23 cellular contexts compared by ENCODE assay signal in genomic region chr12:91155990-91156389, GRCh38. TPM values are rescaled to one million over a fixed set of nuclear protein-coding genes. Genes with fewer than 3 reads are reported as not detected.
"Had no signal": no experiment of that assay in that cellular context is flagged by ENCODE, and none has a peak within 500 bp of the region (broad histone marks: within the 10 kb centered on the region; RNA-seq: fewer than 3 reads in every experiment).

No MANE protein-coding gene starts in this region.

- H3K27me3 ChIP-seq: ascending aorta, esophagus squamous epithelium, foreskin keratinocyte, hepatocyte, suprapubic skin, transverse colon, vagina had no signal

- H3K9me3 Mint-ChIP-seq: activated naive CD4-positive, alpha-beta T cell treated with anti-CD3 and anti-CD28 coated beads for 36 hours; activated T-cell treated with anti-CD3 and anti-CD28 coated beads, Interleukin-2, amount 50 U/mL, for 24 hours; dendritic cell treated with granulocyte-macrophage colony-stimulating factor and Interleukin-4, amounts not matched to agents 40 ng/mL and 50 ng/mL, for 4 days; nephron; T-helper 2 cell treated with Interferon-gamma antibody and Interleukin-4, amounts not matched to agents 5 μg/mL and 100 μg/mL, for 36 hours had no signal

- H3K36me3 ChIP-seq: ascending aorta, transverse colon had no signal

- H3K9me3 ChIP-seq: ascending aorta, esophagus squamous epithelium, lower lobe of right lung, suprapubic skin, transverse colon had no signal

- H3K4me1 Mint-ChIP-seq: activated B cell treated with CpG ODN at 0.5 μM for 24 hours; stimulated activated naive CD8-positive, alpha-beta T cell treated with anti-CD3 and anti-CD28 coated beads, Interleukin-15, amount 100 ng/mL, for 72 hours had no signal

- H3K27ac ChIP-seq: ascending aorta, esophagus squamous epithelium, foreskin keratinocyte, hepatocyte, lower lobe of right lung, suprapubic skin, transverse colon, vagina had no signal

- H3K4me3 ChIP-seq: ascending aorta, esophagus squamous epithelium, hepatocyte, lower lobe of right lung, skin epidermis, suprapubic skin, transverse colon, vagina had no signal

- H3K27me3 Mint-ChIP-seq: activated B cell treated with CpG ODN at 0.5 μM for 24 hours; activated T-cell treated with anti-CD3 and anti-CD28 coated beads, Interleukin-2, amount 50 U/mL, for 24 hours; dendritic cell treated with granulocyte-macrophage colony-stimulating factor and Interleukin-4, amounts not matched to agents 40 ng/mL and 50 ng/mL, for 4 days; stimulated activated naive CD8-positive, alpha-beta T cell treated with anti-CD3 and anti-CD28 coated beads, Interleukin-15, amount 100 ng/mL, for 72 hours had no signal

- H3K4me1 ChIP-seq: ascending aorta, foreskin keratinocyte, lower lobe of right lung, suprapubic skin, transverse colon had no signal

- H3K4me3 Mint-ChIP-seq: activated B cell treated with CpG ODN at 0.5 μM for 24 hours; activated CD8-positive, alpha-beta T cell treated with anti-CD3 and anti-CD28 coated beads, Interleukin-2, amount 10 ng/mL, durations not matched to agents 7 days and 5 days; activated naive CD4-positive, alpha-beta T cell treated with anti-CD3 and anti-CD28 coated beads for 36 hours; activated T-cell treated with anti-CD3 and anti-CD28 coated beads, Interleukin-2, amount 50 U/mL, for 24 hours; dendritic cell treated with granulocyte-macrophage colony-stimulating factor and Interleukin-4, amounts not matched to agents 40 ng/mL and 50 ng/mL, for 4 days; nephron; stimulated activated naive CD8-positive, alpha-beta T cell treated with anti-CD3 and anti-CD28 coated beads, Interleukin-15, amount 100 ng/mL, for 72 hours; T-helper 2 cell treated with Interferon-gamma antibody and Interleukin-4, amounts not matched to agents 5 μg/mL and 100 μg/mL, for 36 hours had no signal

- H3K27ac Mint-ChIP-seq: activated B cell treated with CpG ODN at 0.5 μM for 24 hours; activated CD8-positive, alpha-beta T cell treated with anti-CD3 and anti-CD28 coated beads, Interleukin-2, amount 10 ng/mL, durations not matched to agents 7 days and 5 days; activated naive CD4-positive, alpha-beta T cell treated with anti-CD3 and anti-CD28 coated beads for 36 hours; activated T-cell treated with anti-CD3 and anti-CD28 coated beads, Interleukin-2, amount 50 U/mL, for 24 hours; dendritic cell treated with granulocyte-macrophage colony-stimulating factor and Interleukin-4, amounts not matched to agents 40 ng/mL and 50 ng/mL, for 4 days; nephron; stimulated activated naive CD8-positive, alpha-beta T cell treated with anti-CD3 and anti-CD28 coated beads, Interleukin-15, amount 100 ng/mL, for 72 hours; T-helper 2 cell treated with Interferon-gamma antibody and Interleukin-4, amounts not matched to agents 5 μg/mL and 100 μg/mL, for 36 hours had no signal

- DNase-seq: activated B cell treated with CpG ODN at 0.5 μM for 24 hours; activated CD4-positive, alpha-beta T cell treated with anti-CD3 and anti-CD28 coated beads for 4 hours; activated CD8-positive, alpha-beta T cell treated with anti-CD3 and anti-CD28 coated beads, Interleukin-2, amount 10 ng/mL, durations not matched to agents 7 days and 5 days; activated naive CD4-positive, alpha-beta T cell treated with anti-CD3 and anti-CD28 coated beads for 36 hours; activated T-cell treated with anti-CD3 and anti-CD28 coated beads, Interleukin-2, amount 50 U/mL, for 24 hours; effector CD8-positive, alpha-beta T cell; esophagus squamous epithelium; foreskin keratinocyte; left cardiac atrium; lower lobe of right lung; occipital lobe; stimulated activated CD4-positive, alpha-beta T cell treated with anti-CD3 and anti-CD28 coated beads, Interleukin-15, amount 100 ng/mL, for 24 hours; stimulated activated CD4-positive, alpha-beta T cell treated with anti-CD3 and anti-CD28 coated beads, Interleukin-2, amount 100 ng/mL, for 48 hours; stimulated activated naive CD8-positive, alpha-beta T cell treated with anti-CD3 and anti-CD28 coated beads, Interleukin-15, amount 100 ng/mL, for 72 hours; transverse colon had no signal

RNA-seq across cellular contexts. Expression of gene DCN, which starts 26.6 kb away (rescaled TPM):
- total RNA-seq: activated B cell treated with CpG ODN at 0.5 μM for 24 hours; activated CD8-positive, alpha-beta T cell treated with anti-CD3 and anti-CD28 coated beads, Interleukin-2, amount 10 ng/mL, durations not matched to agents 7 days and 5 days; activated naive CD4-positive, alpha-beta T cell treated with anti-CD3 and anti-CD28 coated beads for 36 hours had no signal

RNA-seq across cellular contexts. Expression of gene LUM, which starts 44.7 kb away (rescaled TPM):
- total RNA-seq: activated B cell treated with CpG ODN at 0.5 μM for 24 hours; activated CD8-positive, alpha-beta T cell treated with anti-CD3 and anti-CD28 coated beads, Interleukin-2, amount 10 ng/mL, durations not matched to agents 7 days and 5 days; activated naive CD4-positive, alpha-beta T cell treated with anti-CD3 and anti-CD28 coated beads for 36 hours; foreskin keratinocyte had no signal
